Comparison of ENCODE assay signal across 1 cellular context in genomic region chr3:53927208-53927872, GRCh38.
TF ChIP-seq lines count a peak whose summit lies in the region.

No MANE protein-coding gene starts in this region.

TF ChIP-seq in Ishikawa, 13 proteins besides CTCF, POLR2A, EP300 and RAD21:
- TF ChIP-seq YY1 (IDR thresholded peaks at IDR 0.05; ENCODE audit: low read depth), result peak; percentile 44; the same call in 1 of the 2 replicates
TF ChIP-seq in Ishikawa: peak in this region for 1; not testable (repeated sequence) for 12.
